Comparison of ENCODE assay signal across 8 cellular contexts in the genomic region with DNA sequence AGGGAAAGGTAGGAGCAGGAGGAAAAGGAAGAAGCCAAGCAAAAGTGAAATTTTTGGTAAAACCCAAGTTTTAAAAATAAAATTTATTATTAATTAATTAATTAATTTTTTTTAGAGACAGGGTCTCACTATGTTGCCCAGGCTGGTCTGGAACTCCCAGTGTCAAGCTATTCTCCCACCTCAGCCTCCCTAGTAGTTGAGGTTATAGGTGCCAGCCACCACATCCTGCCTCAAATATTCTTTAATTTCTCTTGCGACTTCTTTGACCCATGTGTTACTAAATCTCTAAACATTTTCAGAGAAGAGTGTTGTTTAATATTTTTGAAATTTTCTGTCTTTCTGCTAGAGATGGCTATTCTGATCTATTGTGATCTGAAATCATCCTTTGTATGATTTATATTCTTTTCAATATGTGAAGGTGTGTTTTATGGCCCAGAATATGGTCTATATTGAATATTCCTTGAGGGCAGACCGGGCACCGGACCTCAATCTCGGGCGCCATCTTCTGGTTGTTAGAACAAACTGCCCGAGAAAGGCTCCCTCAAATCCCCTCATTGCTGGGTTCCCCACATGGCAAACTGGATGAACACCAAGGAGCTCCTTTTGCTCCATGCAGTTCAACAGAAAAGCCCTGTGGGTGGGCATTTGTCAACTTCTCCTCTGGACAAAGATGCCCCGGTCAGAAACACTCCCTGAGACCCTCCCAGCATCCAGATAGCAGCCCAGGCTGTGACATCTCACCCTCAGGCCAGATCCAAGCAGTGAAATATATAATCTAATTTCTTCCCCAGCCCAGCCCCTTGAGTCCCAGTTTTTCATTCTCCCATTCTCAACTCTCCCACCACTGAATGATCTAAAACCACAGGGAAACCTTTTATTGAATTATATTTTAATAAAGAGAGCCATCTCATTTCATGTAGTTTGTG.
DNase-seq lines count a peak whose midpoint lies in the region; ATAC-seq and TF ChIP-seq lines count a peak whose summit lies in the region.

No MANE protein-coding gene starts in this region.

- ATAC-seq in HCT116 (peak; percentile 96), HG02610 (IDR thresholded peaks at IDR 0.05; ENCODE audit: unreplicated experiment) (no peak), HG03460 (IDR thresholded peaks at IDR 0.05; ENCODE audit: unreplicated experiment) (no peak)
- peak; percentile 80 for ATAC-seq in activated CD8-positive, alpha-beta memory T cell treated with anti-CD3 and anti-CD28 coated beads, Interleukin-2, amount 10 ng/mL, durations not matched to agents 7 days and 5 days

- H3K4me1 ChIP-seq in HCT116 (ENCODE audit: control insufficient read depth in 1 of 2, insufficient read depth in 2 of 2, low read length in 2 of 2) = no peaks in the 10 kb centered on the region; a peak in 1 of 4 replicates
- no peaks in the 10 kb centered on the region for H3K4me1 ChIP-seq in trophoblast cell (ENCODE audit: control insufficient read depth in 1 of 2, insufficient read depth in 2 of 2, low read length in 2 of 2)

- no peaks in the 10 kb centered on the region for H3K9me3 Mint-ChIP-seq in activated CD8-positive, alpha-beta memory T cell treated with anti-CD3 and anti-CD28 coated beads, Interleukin-2, amount 10 ng/mL, durations not matched to agents 7 days and 5 days (ENCODE audit: low read depth)

- no peaks in the 10 kb centered on the region for H4K20me1 ChIP-seq in HCT116 (ENCODE audit: insufficient read depth)

- H3K36me3 Mint-ChIP-seq in activated CD8-positive, alpha-beta memory T cell treated with anti-CD3 and anti-CD28 coated beads, Interleukin-2, amount 10 ng/mL, durations not matched to agents 7 days and 5 days = no peaks in the 10 kb centered on the region

- no peak overlapping the region for H2AK5ac ChIP-seq in trophoblast cell (ENCODE audit: low read length)

- no peak overlapping the region for H4K8ac ChIP-seq in trophoblast cell (ENCODE audit: low read depth, low read length)

- peaks cover 43% of the 10 kb centered on the region for H3K27me3 ChIP-seq in HCT116 (ENCODE audit: insufficient read depth, low read length)
- no peaks in the 10 kb centered on the region for H3K27me3 ChIP-seq in trophoblast cell (ENCODE audit: insufficient read depth, low read length)

- H3K4me2 ChIP-seq in HCT116 (ENCODE audit: low read length) (no peak overlapping the region), trophoblast cell (ENCODE audit: low read length) (no peak overlapping the region)

- TF ChIP-seq CTCF in HCT116 (IDR thresholded peaks at IDR 0.05 in 2 of 3, conservative IDR thresholded peaks at IDR 0.05 in 1 of 3; ENCODE audit: borderline replicate concordance in 1 of 3, insufficient read depth in 1 of 3, low read depth in 2 of 3, low read length in 2 of 3) (peak; percentile 79 to 86 (median 83)), fibroblast of the aortic adventitia (IDR thresholded peaks at IDR 0.05; ENCODE audit: insufficient read depth, low read length) (peak; percentile 80)

- no peak overlapping the region for H3K18ac ChIP-seq in trophoblast cell (ENCODE audit: low read length)

- H3K9ac ChIP-seq in HCT116 (ENCODE audit: low read length) = no peak overlapping the region
- no peak overlapping the region for H3K9ac ChIP-seq in trophoblast cell (ENCODE audit: low read length)

- TF ChIP-seq RAD21 in HCT116 (IDR thresholded peaks at IDR 0.05; ENCODE audit: low read depth) = peak; percentile 83

- no peaks in the 10 kb centered on the region for H3K79me1 ChIP-seq in trophoblast cell (ENCODE audit: low read length)

- H3K79me2 ChIP-seq in HCT116 (ENCODE audit: insufficient read depth, low read length) (no peaks in the 10 kb centered on the region), trophoblast cell (ENCODE audit: control insufficient read depth, insufficient read depth, low read length, poor library complexity) (no peaks in the 10 kb centered on the region)

- peak; percentile 34 for DNase-seq in DMS153 (lab: John Stamatoyannopoulos, UW)
- peak; percentile 41 for DNase-seq in HCT116 (ENCODE audit: low read depth, low spot score)
- peak; percentile 53 for DNase-seq in NCI-H345 (lab: John Stamatoyannopoulos, UW)
- DNase-seq in activated CD8-positive, alpha-beta memory T cell treated with anti-CD3 and anti-CD28 coated beads, Interleukin-2, amount 10 ng/mL, durations not matched to agents 7 days and 5 days = peak; percentile 62
- peak; percentile 61 for DNase-seq in fibroblast of the aortic adventitia (ENCODE audit: low read depth)
- DNase-seq in trophoblast cell = peak; percentile 31 to 61

- no CpG with 5 or more reads among the region's 7 CpGs for WGBS in trophoblast cell (ENCODE audit: extremely low coverage, insufficient coverage, insufficient read length)

- H3K23ac ChIP-seq in trophoblast cell (ENCODE audit: low read length) = no peak overlapping the region

- no peaks in the 10 kb centered on the region for H3K9me2 ChIP-seq in HCT116 (ENCODE audit: insufficient read depth)

- H4K12ac ChIP-seq in trophoblast cell (ENCODE audit: low read depth, low read length) = no peak overlapping the region

- POLR2A ChIA-PET in HCT116 (lab: Charles Lee) = no interaction called here

- no peak overlapping the region for H3K14ac ChIP-seq in trophoblast cell (ENCODE audit: low read length)

- no peak overlapping the region for H2BK120ac ChIP-seq in trophoblast cell (ENCODE audit: insufficient read depth, low read length, poor library complexity)

- H3K4me3 ChIP-seq in HCT116 (replicated peaks in 1 of 2; ENCODE audit: low read depth in 1 of 2, low read length in 2 of 2) (no peak overlapping the region), fibroblast of the aortic adventitia (ENCODE audit: low read depth, low read length) (no peak overlapping the region), trophoblast cell (ENCODE audit: low read depth, low read length) (no peak overlapping the region)

- BruUV-seq in HCT116 (replicated peaks; lab: Mats Ljungman, UMichigan) = no TSS peak

- H2BK5ac ChIP-seq in trophoblast cell (ENCODE audit: low read depth, low read length, poor library complexity) = no peak overlapping the region

- intact Hi-C loops in HCT116 (cut with micrococcal nuclease) = loop anchor here (1.0 to 2.0 kb wide), 4 partner anchors 116 to 752 kb away; no protein-coding TSS in a partner anchor

- H3K27me3 Mint-ChIP-seq in activated CD8-positive, alpha-beta memory T cell treated with anti-CD3 and anti-CD28 coated beads, Interleukin-2, amount 10 ng/mL, durations not matched to agents 7 days and 5 days = peaks cover 34% of the 10 kb centered on the region

- H3K36me3 ChIP-seq in HCT116 (ENCODE audit: control insufficient read depth in 1 of 2, insufficient read depth in 2 of 2, low read length in 2 of 2) (no peaks in the 10 kb centered on the region), trophoblast cell (ENCODE audit: control insufficient read depth in 1 of 2, insufficient read depth in 2 of 2, low read length in 2 of 2) (no peaks in the 10 kb centered on the region)

- H3K4me1 Mint-ChIP-seq in activated CD8-positive, alpha-beta memory T cell treated with anti-CD3 and anti-CD28 coated beads, Interleukin-2, amount 10 ng/mL, durations not matched to agents 7 days and 5 days = peaks cover 5% of the 10 kb centered on the region

- no peak for TF ChIP-seq POLR2A in HCT116 (IDR thresholded peaks at IDR 0.05; ENCODE audit: borderline replicate concordance, extremely low read depth, insufficient read depth, insufficient read length)

- H3K27ac ChIP-seq in HCT116 (ENCODE audit: low read depth, low read length) (no peak overlapping the region), trophoblast cell (ENCODE audit: low read depth, low read length) (no peak overlapping the region)

- RAD21 ChIA-PET in HCT116 (lab: Charles Lee; ENCODE audit: low non-redundant PET in 1 of 2, low total read pairs in 2 of 2, uncharacterized antibody in 2 of 2, unreplicated experiment in 2 of 2) = interaction anchor here (0.6 kb wide), 2 partner anchors 189 to 209 kb away, joined by 5 read pairs; no protein-coding TSS in a partner anchor

- H3K9me3 ChIP-seq in HCT116 (ENCODE audit: control insufficient read depth in 1 of 2, insufficient read depth in 1 of 2, low read depth in 1 of 2, low read length in 2 of 2) (no peaks in the 10 kb centered on the region), trophoblast cell (ENCODE audit: insufficient read depth, low read depth, low read length) (no peaks in the 10 kb centered on the region)

- H3K27ac Mint-ChIP-seq in activated CD8-positive, alpha-beta memory T cell treated with anti-CD3 and anti-CD28 coated beads, Interleukin-2, amount 10 ng/mL, durations not matched to agents 7 days and 5 days = no peak overlapping the region

- H4K91ac ChIP-seq in trophoblast cell (ENCODE audit: low read depth, low read length) = no peak overlapping the region

- H3K4me3 Mint-ChIP-seq in activated CD8-positive, alpha-beta memory T cell treated with anti-CD3 and anti-CD28 coated beads, Interleukin-2, amount 10 ng/mL, durations not matched to agents 7 days and 5 days = no peak overlapping the region

- no peak overlapping the region for H2BK12ac ChIP-seq in trophoblast cell (ENCODE audit: low read length)

- H3K4ac ChIP-seq in trophoblast cell (ENCODE audit: low read depth, low read length) = no peak overlapping the region

- CTCF ChIA-PET in HCT116 (lab: Charles Lee) = interaction anchor here (0.6 to 1.4 kb wide), 10 partner anchors 8 to 753 kb away, joined by 3 to 32 read pairs (median 3); no protein-coding TSS in a partner anchor
- CTCF ChIA-PET in activated CD8-positive, alpha-beta memory T cell treated with anti-CD3 and anti-CD28 coated beads, Interleukin-2, amount 10 ng/mL, durations not matched to agents 7 days and 5 days (lab: Charles Lee) = interaction anchor here (0.6 to 4.7 kb wide), 9 partner anchors 17 to 209 kb away, joined by 3 to 32 read pairs (median 5); no protein-coding TSS in a partner anchor

- peak overlapping the region; percentile 89 for H2AFZ ChIP-seq in HCT116 (ENCODE audit: low read depth, low read length, poor library complexity, severe bottlenecking)
- no peak overlapping the region for H2AFZ ChIP-seq in trophoblast cell (ENCODE audit: insufficient read depth, low read length, poor library complexity)

TF ChIP-seq in HCT116, 20 proteins besides CTCF, POLR2A, EP300 and RAD21 (continues in another document):
- TF ChIP-seq YY1 (IDR thresholded peaks at IDR 0.05; ENCODE audit: extremely low read depth, insufficient replicate concordance, low read depth, low read length) (no peak), ZNF274 (IDR thresholded peaks at IDR 0.05; ENCODE audit: low read depth, low read length) (no peak)
- TF ChIP-seq, protein P1, sequence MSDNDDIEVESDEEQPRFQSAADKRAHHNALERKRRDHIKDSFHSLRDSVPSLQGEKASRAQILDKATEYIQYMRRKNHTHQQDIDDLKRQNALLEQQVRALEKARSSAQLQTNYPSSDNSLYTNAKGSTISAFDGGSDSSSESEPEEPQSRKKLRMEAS (IDR thresholded peaks at IDR 0.05) = no peak

Comparison
In these comparisons a context has a peak if more than half of its experiments do, and no peak if none do; other contexts are left out.
1. ATAC-seq: peak in HCT116 (single experiment) and activated CD8-positive, alpha-beta memory T cell treated with anti-CD3 and anti-CD28 coated beads, Interleukin-2, amount 10 ng/mL, durations not matched to agents 7 days and 5 days (single experiment); none in HG02610 (single experiment) and HG03460 (single experiment).
2. Peak in every context shown above with its lines, with median percentiles within 50 percentile points of each other: DNase-seq.